ENCODE assay signal across 23 cellular contexts in genomic region chr11:607020-607780, GRCh38. TPM values are rescaled to one million over a fixed set of nuclear protein-coding genes. Genes with fewer than 3 reads are reported as not detected.
DNase-seq lines count a peak whose midpoint lies in the region; ATAC-seq and TF ChIP-seq lines count a peak whose summit lies in the region.
"Had no signal": no experiment of that assay in that cellular context is flagged by ENCODE, and none has a peak within 500 bp of the region (broad histone marks: within the 10 kb centered on the region; RNA-seq: fewer than 3 reads in every experiment).

No MANE protein-coding gene starts in this region.

- no peaks in the 10 kb centered on the region for H3K9me3 ChIP-seq in SK-N-MC (ENCODE audit: low read depth, low read length)
- no peaks in the 10 kb centered on the region for H3K9me3 ChIP-seq in gastroesophageal sphincter
- no peaks in the 10 kb centered on the region for H3K9me3 ChIP-seq in stomach smooth muscle (ENCODE audit: control insufficient read depth in 2 of 2, low read length in 2 of 2)
- no peaks in the 10 kb centered on the region for H3K9me3 ChIP-seq in MM.1S (replicated peaks; ENCODE audit: insufficient read depth, low read length)
- H3K9me3 ChIP-seq: SJCRH30 had no signal

- H3K79me2 ChIP-seq in MM.1S (ENCODE audit: low read length): peaks cover 23% of the 10 kb centered on the region; the same call in 1 of the 2 replicates

- no peaks in the 10 kb centered on the region for H4K20me1 ChIP-seq in MM.1S (ENCODE audit: insufficient read depth, low read length)

- no peak overlapping the region for H3K4me3 Mint-ChIP-seq in activated T-cell treated with anti-CD3 and anti-CD28 coated beads, Interleukin-2, amount 50 U/mL, for 24 hours
- H3K4me3 Mint-ChIP-seq: activated T-cell treated with anti-CD3 and anti-CD28 coated beads, Interleukin-2, amount 50 U/mL, for 4 hours; B cell; T-cell had no signal

- DNase-seq in activated T-cell treated with anti-CD3 and anti-CD28 coated beads, Interleukin-2, amount 50 U/mL, for 24 hours: no peak
- DNase-seq in activated T-cell treated with anti-CD3 and anti-CD28 coated beads for 4 hours (no peak), SK-N-MC (ENCODE audit: low read depth, low spot score) (no peak), GM19238 (ENCODE audit: insufficient read length, low spot score) (no peak), MM.1S (no peak)
- DNase-seq: activated T-cell treated with anti-CD3 and anti-CD28 coated beads, Interleukin-2, amount 50 U/mL, for 4 hours; COR-L47; DMS79; NCI-H1048; NCI-H1694 treated with DMSO at 0.1 percent for 48 hours; NCI-H526; SJCRH30; small intestine; T-cell had no signal

- TF ChIP-seq CTCF in gastroesophageal sphincter (IDR thresholded peaks at IDR 0.05) (no peak), MM.1S (IDR thresholded peaks at IDR 0.05; ENCODE audit: low read length) (no peak)

- peaks cover 85% of the 10 kb centered on the region for H3K36me3 Mint-ChIP-seq in activated T-cell treated with anti-CD3 and anti-CD28 coated beads, Interleukin-2, amount 50 U/mL, for 24 hours (ENCODE audit: low read depth)

- H2AFZ ChIP-seq in MM.1S (ENCODE audit: low read length): no peak overlapping the region

- no peaks in the 10 kb centered on the region for H3K9me3 Mint-ChIP-seq in activated T-cell treated with anti-CD3 and anti-CD28 coated beads, Interleukin-2, amount 50 U/mL, for 24 hours
- H3K9me3 Mint-ChIP-seq: activated T-cell treated with anti-CD3 and anti-CD28 coated beads, Interleukin-2, amount 50 U/mL, for 4 hours; T-cell had no signal

- ATAC-seq in gastroesophageal sphincter (no peak), GM18909 (IDR thresholded peaks at IDR 0.05; ENCODE audit: poor library complexity, unreplicated experiment) (no peak)
- ATAC-seq: activated T-cell treated with anti-CD3 and anti-CD28 coated beads, Interleukin-2, amount 50 U/mL, for 4 hours; T-cell had no signal

- peak overlapping the region; percentile 45 for H3K27ac Mint-ChIP-seq in activated T-cell treated with anti-CD3 and anti-CD28 coated beads, Interleukin-2, amount 50 U/mL, for 24 hours
- H3K27ac Mint-ChIP-seq: B cell, T-cell had no signal

- H3K36me3 ChIP-seq in SK-N-MC (ENCODE audit: insufficient read depth, low read length) (peaks cover 80% of the 10 kb centered on the region), gastroesophageal sphincter (peaks cover 0 to 100% of the 10 kb centered on the region in 2 donors), stomach smooth muscle (ENCODE audit: control insufficient read depth in 2 of 2, insufficient read depth in 2 of 2, low read length in 2 of 2) (peaks cover 42 to 46% of the 10 kb centered on the region in 2 donors), MM.1S (replicated peaks; ENCODE audit: insufficient read depth, low read length) (peaks cover 12% of the 10 kb centered on the region; the same call in 1 of the 2 replicates)

- H3F3A ChIP-seq in MM.1S (ENCODE audit: insufficient read depth, low read length): no peaks in the 10 kb centered on the region

- H3K27ac ChIP-seq in SK-N-MC (0 out of 2 replicates have a peak overlapping the region, but pooled peaks have one; percentile 25), gastroesophageal sphincter (peak overlapping the region in 3 of 4 donors; percentile 64 to 80 (median 76)), stomach smooth muscle (ENCODE audit: low read length) (peak overlapping the region; percentile 62), MM.1S (ENCODE audit: low read length) (no peak overlapping the region)
- H3K27ac ChIP-seq: HL-60, SJCRH30 had no signal

- H3K4me3 ChIP-seq in SK-N-MC (no peak overlapping the region), gastroesophageal sphincter (no peak overlapping the region), stomach smooth muscle (ENCODE audit: low read length in 2 of 2) (no peak overlapping the region), MM.1S (ENCODE audit: low read length) (no peak overlapping the region)
- H3K4me3 ChIP-seq: lung, SJCRH30 had no signal

- no peaks in the 10 kb centered on the region for H3K9me2 ChIP-seq in MM.1S (replicated peaks; ENCODE audit: insufficient read depth, low read length)

- H3K27me3 Mint-ChIP-seq in activated T-cell treated with anti-CD3 and anti-CD28 coated beads, Interleukin-2, amount 50 U/mL, for 24 hours: no peaks in the 10 kb centered on the region
- H3K27me3 Mint-ChIP-seq: B cell, T-cell had no signal

- WGBS in gastroesophageal sphincter (ENCODE audit: low coverage in 1 of 2), 2 donors: 100% methylated on average over 2 of the region's 35 CpGs

- no peak for TF ChIP-seq POLR2A in gastroesophageal sphincter (IDR thresholded peaks at IDR 0.05)

- H3K4me1 ChIP-seq in gastroesophageal sphincter: peaks cover 0 to 14% (median 0%) of the 10 kb centered on the region in 3 donors
- peaks cover 9% of the 10 kb centered on the region for H3K4me1 ChIP-seq in stomach smooth muscle (ENCODE audit: control insufficient read depth, insufficient read depth, low read length)
- no peaks in the 10 kb centered on the region for H3K4me1 ChIP-seq in MM.1S (ENCODE audit: low read length)

- no peak overlapping the region for H3K4me2 ChIP-seq in MM.1S (ENCODE audit: low read depth, low read length)

- no peak for TF ChIP-seq EP300 in gastroesophageal sphincter (IDR thresholded peaks at IDR 0.05)

- H3K4me1 Mint-ChIP-seq in activated T-cell treated with anti-CD3 and anti-CD28 coated beads, Interleukin-2, amount 50 U/mL, for 24 hours (ENCODE audit: low read depth): no peaks in the 10 kb centered on the region

- H3K9ac ChIP-seq in SK-N-MC (ENCODE audit: insufficient read length) (no peak overlapping the region), stomach smooth muscle (ENCODE audit: low read length in 2 of 2) (no peak overlapping the region), MM.1S (ENCODE audit: low read length) (no peak overlapping the region)

- H3K27me3 ChIP-seq in gastroesophageal sphincter: no peaks in the 10 kb centered on the region
- H3K27me3 ChIP-seq in stomach smooth muscle (ENCODE audit: control insufficient read depth in 1 of 2, insufficient read depth in 2 of 2, low read length in 2 of 2): no peaks in the 10 kb centered on the region
- H3K27me3 ChIP-seq in MM.1S (replicated peaks; ENCODE audit: insufficient read depth, low read length): no peaks in the 10 kb centered on the region
- H3K27me3 ChIP-seq: SJCRH30 had no signal

RNA-seq across cellular contexts. Expression of gene IRF7, which starts 8.6 kb away (rescaled TPM):
- 10 to 100 TPM in 3 of 4 donors, 1 to 10 TPM in 1; 5.4 to 25.4 (median 13.9) TPM for total RNA-seq in gastroesophageal sphincter

RNA-seq across cellular contexts. Expression of gene CDHR5, which starts 17.6 kb away (rescaled TPM):
- total RNA-seq in gastroesophageal sphincter: not detected
- total RNA-seq: activated T-cell treated with anti-CD3 and anti-CD28 coated beads, Interleukin-2, amount 50 U/mL, for 4 hours; B cell; cardiac septum; dermis microvascular lymphatic vessel endothelial cell; lung; SJCRH30; temporal lobe had no signal

RNA-seq across cellular contexts. Expression of gene SCT, which starts 19.8 kb away (rescaled TPM):
- total RNA-seq in gastroesophageal sphincter: not detected
- total RNA-seq: activated T-cell treated with anti-CD3 and anti-CD28 coated beads, Interleukin-2, amount 50 U/mL, for 4 hours; B cell; cardiac septum; dermis microvascular lymphatic vessel endothelial cell; lung; SJCRH30; T-cell; temporal lobe had no signal

RNA-seq across cellular contexts. Expression of gene DRD4, which starts 29.9 kb away (rescaled TPM):
- under 1 TPM in 1 of 4 donors, not detected in 3; 0.27 TPM for total RNA-seq in gastroesophageal sphincter
- total RNA-seq: B cell, SJCRH30, temporal lobe had no signal

RNA-seq across cellular contexts. Expression of gene PHRF1, which starts 30.9 kb away (rescaled TPM):
- total RNA-seq in gastroesophageal sphincter: 10 to 100 TPM; 18.0 to 28.0 (median 25.1) TPM
